In genomic region chr5:72468606-72469005, GRCh38 we compare ENCODE assay signal across 1 cellular context.
TF ChIP-seq lines count a peak whose summit lies in the region.

No MANE protein-coding gene starts in this region.

TF ChIP-seq in K562, 482 proteins besides CTCF, POLR2A, EP300 and RAD21 (continued from another document and continues in another):
- TF ChIP-seq, protein P1, sequence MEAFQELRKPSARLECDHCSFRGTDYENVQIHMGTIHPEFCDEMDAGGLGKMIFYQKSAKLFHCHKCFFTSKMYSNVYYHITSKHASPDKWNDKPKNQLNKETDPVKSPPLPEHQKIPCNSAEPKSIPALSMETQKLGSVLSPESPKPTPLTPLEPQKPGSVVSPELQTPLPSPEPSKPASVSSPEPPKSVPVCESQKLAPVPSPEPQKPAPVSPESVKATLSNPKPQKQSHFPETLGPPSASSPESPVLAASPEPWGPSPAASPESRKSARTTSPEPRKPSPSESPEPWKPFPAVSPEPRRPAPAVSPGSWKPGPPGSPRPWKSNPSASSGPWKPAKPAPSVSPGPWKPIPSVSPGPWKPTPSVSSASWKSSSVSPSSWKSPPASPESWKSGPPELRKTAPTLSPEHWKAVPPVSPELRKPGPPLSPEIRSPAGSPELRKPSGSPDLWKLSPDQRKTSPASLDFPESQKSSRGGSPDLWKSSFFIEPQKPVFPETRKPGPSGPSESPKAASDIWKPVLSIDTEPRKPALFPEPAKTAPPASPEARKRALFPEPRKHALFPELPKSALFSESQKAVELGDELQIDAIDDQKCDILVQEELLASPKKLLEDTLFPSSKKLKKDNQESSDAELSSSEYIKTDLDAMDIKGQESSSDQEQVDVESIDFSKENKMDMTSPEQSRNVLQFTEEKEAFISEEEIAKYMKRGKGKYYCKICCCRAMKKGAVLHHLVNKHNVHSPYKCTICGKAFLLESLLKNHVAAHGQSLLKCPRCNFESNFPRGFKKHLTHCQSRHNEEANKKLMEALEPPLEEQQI (IDR thresholded peaks at IDR 0.05) = peak; percentile 34; the same call in 1 of the 2 replicates
- TF ChIP-seq NR2C1 (IDR thresholded peaks at IDR 0.05) = no peak
- TF ChIP-seq NR2C1 (tag; IDR thresholded peaks at IDR 0.05) = peak; percentile 49; the same call in 1 of the 2 replicates
- TF ChIP-seq, protein P2, sequence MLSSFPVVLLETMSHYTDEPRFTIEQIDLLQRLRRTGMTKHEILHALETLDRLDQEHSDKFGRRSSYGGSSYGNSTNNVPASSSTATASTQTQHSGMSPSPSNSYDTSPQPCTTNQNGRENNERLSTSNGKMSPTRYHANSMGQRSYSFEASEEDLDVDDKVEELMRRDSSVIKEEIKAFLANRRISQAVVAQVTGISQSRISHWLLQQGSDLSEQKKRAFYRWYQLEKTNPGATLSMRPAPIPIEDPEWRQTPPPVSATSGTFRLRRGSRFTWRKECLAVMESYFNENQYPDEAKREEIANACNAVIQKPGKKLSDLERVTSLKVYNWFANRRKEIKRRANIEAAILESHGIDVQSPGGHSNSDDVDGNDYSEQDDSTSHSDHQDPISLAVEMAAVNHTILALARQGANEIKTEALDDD (IDR thresholded peaks at IDR 0.05) = peak; percentile 73
- no peak for TF ChIP-seq KLF16 (IDR thresholded peaks at IDR 0.05)
- TF ChIP-seq MAFK (IDR thresholded peaks at IDR 0.05; ENCODE audit: low read length) = peak; percentile 62; the same call in 1 of the 2 replicates
- TF ChIP-seq PRDM10 (IDR thresholded peaks at IDR 0.05; ENCODE audit: partially characterized antibody) = no peak
- TF ChIP-seq, protein P3, sequence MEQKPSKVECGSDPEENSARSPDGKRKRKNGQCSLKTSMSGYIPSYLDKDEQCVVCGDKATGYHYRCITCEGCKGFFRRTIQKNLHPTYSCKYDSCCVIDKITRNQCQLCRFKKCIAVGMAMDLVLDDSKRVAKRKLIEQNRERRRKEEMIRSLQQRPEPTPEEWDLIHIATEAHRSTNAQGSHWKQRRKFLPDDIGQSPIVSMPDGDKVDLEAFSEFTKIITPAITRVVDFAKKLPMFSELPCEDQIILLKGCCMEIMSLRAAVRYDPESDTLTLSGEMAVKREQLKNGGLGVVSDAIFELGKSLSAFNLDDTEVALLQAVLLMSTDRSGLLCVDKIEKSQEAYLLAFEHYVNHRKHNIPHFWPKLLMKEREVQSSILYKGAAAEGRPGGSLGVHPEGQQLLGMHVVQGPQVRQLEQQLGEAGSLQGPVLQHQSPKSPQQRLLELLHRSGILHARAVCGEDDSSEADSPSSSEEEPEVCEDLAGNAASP (IDR thresholded peaks at IDR 0.05) = no peak
- TF ChIP-seq EHMT2 (IDR thresholded peaks at IDR 0.05) = 0 out of 2 replicates have a peak, but pooled peaks have one; percentile 50
- no peak for TF ChIP-seq NR2C2 (CRISPR knock-in tag; IDR thresholded peaks at IDR 0.05)
- peak; percentile 79 for TF ChIP-seq NR2C2 (tag; IDR thresholded peaks at IDR 0.05)
- TF ChIP-seq GATAD2B (IDR thresholded peaks at IDR 0.05; ENCODE audit: borderline replicate concordance) = 0 out of 2 replicates have a peak, but pooled peaks have one; percentile 34
- peak; percentile 76 for TF ChIP-seq POLR2H (tag; IDR thresholded peaks at IDR 0.05; ENCODE audit: low read depth)
- 0 out of 2 replicates have a peak, but pooled peaks have one; percentile 12 for TF ChIP-seq CBFA2T2 (conservative IDR thresholded peaks at IDR 0.05)
- TF ChIP-seq NFE2 (IDR thresholded peaks at IDR 0.05; ENCODE audit: low read depth) = peak; percentile 93
- TF ChIP-seq C11orf30 (IDR thresholded peaks at IDR 0.05; ENCODE audit: low read depth) = peak; percentile 84
- TF ChIP-seq ADNP (tag; IDR thresholded peaks at IDR 0.05) = 0 out of 2 replicates have a peak, but pooled peaks have one; percentile 66
- TF ChIP-seq L3MBTL2 (IDR thresholded peaks at IDR 0.05) = peak; percentile 46; the same call in 1 of the 2 replicates
- no peak for TF ChIP-seq CBX3 (IDR thresholded peaks at IDR 0.05; ENCODE audit: borderline replicate concordance in 1 of 2, low read length in 2 of 2)
- TF ChIP-seq, protein P4, sequence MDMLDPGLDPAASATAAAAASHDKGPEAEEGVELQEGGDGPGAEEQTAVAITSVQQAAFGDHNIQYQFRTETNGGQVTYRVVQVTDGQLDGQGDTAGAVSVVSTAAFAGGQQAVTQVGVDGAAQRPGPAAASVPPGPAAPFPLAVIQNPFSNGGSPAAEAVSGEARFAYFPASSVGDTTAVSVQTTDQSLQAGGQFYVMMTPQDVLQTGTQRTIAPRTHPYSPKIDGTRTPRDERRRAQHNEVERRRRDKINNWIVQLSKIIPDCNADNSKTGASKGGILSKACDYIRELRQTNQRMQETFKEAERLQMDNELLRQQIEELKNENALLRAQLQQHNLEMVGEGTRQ (CRISPR knock-in tag; IDR thresholded peaks at IDR 0.05) = peak; percentile 67
- TF ChIP-seq ZNF408 (CRISPR knock-in tag; IDR thresholded peaks at IDR 0.05; ENCODE audit: low read depth) = no peak
- TF ChIP-seq ZNF584 (CRISPR knock-in tag; IDR thresholded peaks at IDR 0.05; ENCODE audit: low read depth) = no peak
- TF ChIP-seq BACH1 (tag; IDR thresholded peaks at IDR 0.05) = peak; percentile 50; the same call in 1 of the 2 replicates
- TF ChIP-seq XRCC4 (IDR thresholded peaks at IDR 0.05; ENCODE audit: extremely low read depth, insufficient read depth, insufficient read length) = no peak
- peak; percentile 28; the same call in 1 of the 2 replicates for TF ChIP-seq BHLHE40 (IDR thresholded peaks at IDR 0.05; ENCODE audit: low read length)
- no peak for TF ChIP-seq LCOR (CRISPR knock-in tag; IDR thresholded peaks at IDR 0.05)
- TF ChIP-seq HOMEZ (CRISPR knock-in tag; IDR thresholded peaks at IDR 0.05) = no peak
- TF ChIP-seq ZNF384 (IDR thresholded peaks at IDR 0.05; ENCODE audit: low read depth, low read length) = no peak
- TF ChIP-seq, protein P5, sequence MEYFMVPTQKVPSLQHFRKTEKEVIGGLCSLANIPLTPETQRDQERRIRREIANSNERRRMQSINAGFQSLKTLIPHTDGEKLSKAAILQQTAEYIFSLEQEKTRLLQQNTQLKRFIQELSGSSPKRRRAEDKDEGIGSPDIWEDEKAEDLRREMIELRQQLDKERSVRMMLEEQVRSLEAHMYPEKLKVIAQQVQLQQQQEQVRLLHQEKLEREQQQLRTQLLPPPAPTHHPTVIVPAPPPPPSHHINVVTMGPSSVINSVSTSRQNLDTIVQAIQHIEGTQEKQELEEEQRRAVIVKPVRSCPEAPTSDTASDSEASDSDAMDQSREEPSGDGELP (CRISPR knock-in tag; IDR thresholded peaks at IDR 0.05; ENCODE audit: borderline replicate concordance) = peak; percentile 25; the same call in 1 of the 2 replicates
- TF ChIP-seq MCM2 (IDR thresholded peaks at IDR 0.05; ENCODE audit: low read depth) = no peak
- TF ChIP-seq PTRF (tag; IDR thresholded peaks at IDR 0.05) = no peak
- no peak for TF ChIP-seq ZNF311 (CRISPR knock-in tag; IDR thresholded peaks at IDR 0.05)
- no peak for TF ChIP-seq SPI1 (IDR thresholded peaks at IDR 0.05; ENCODE audit: borderline replicate concordance, low read depth, low read length)
- TF ChIP-seq ETV1 (tag; conservative IDR thresholded peaks at IDR 0.05; ENCODE audit: low read depth) = peak; percentile 69
- TF ChIP-seq ZNF217 (CRISPR knock-in tag; IDR thresholded peaks at IDR 0.05) = no peak
- no peak for TF ChIP-seq THRB (CRISPR knock-in tag; conservative IDR thresholded peaks at IDR 0.05)
- 0 out of 2 replicates have a peak, but pooled peaks have one; percentile 38 for TF ChIP-seq DMBX1 (CRISPR knock-in tag; IDR thresholded peaks at IDR 0.05; ENCODE audit: borderline replicate concordance)
- 0 out of 2 replicates have a peak, but pooled peaks have one; percentile 61 for TF ChIP-seq ZNF589 (CRISPR knock-in tag; IDR thresholded peaks at IDR 0.05; ENCODE audit: low read depth)
- 0 out of 2 replicates have a peak, but pooled peaks have one; percentile 15 for TF ChIP-seq ZNF175 (CRISPR knock-in tag; IDR thresholded peaks at IDR 0.05; ENCODE audit: low read depth)
- peak; percentile 14; the same call in 1 of the 2 replicates for TF ChIP-seq SMARCE1 (IDR thresholded peaks at IDR 0.05)
- TF ChIP-seq LEF1 (IDR thresholded peaks at IDR 0.05) = peak; percentile 47; the same call in 1 of the 2 replicates
- TF ChIP-seq ZNF436 (CRISPR knock-in tag; IDR thresholded peaks at IDR 0.05) = no peak
- TF ChIP-seq TRIM24 (IDR thresholded peaks at IDR 0.05) = peak in 1 of 2 experiments; percentile 35; a peak in 1 of 4 replicates
- TF ChIP-seq SMARCA4 (IDR thresholded peaks at IDR 0.05) = peak; percentile 68
- no peak for TF ChIP-seq ZSCAN32 (CRISPR knock-in tag; IDR thresholded peaks at IDR 0.05)
- TF ChIP-seq ZKSCAN8 (CRISPR knock-in tag; IDR thresholded peaks at IDR 0.05) = peak; percentile 39; the same call in 1 of the 2 replicates
- peak; percentile 77 for TF ChIP-seq ZNF316 (IDR thresholded peaks at IDR 0.05)
- TF ChIP-seq, protein P6, sequence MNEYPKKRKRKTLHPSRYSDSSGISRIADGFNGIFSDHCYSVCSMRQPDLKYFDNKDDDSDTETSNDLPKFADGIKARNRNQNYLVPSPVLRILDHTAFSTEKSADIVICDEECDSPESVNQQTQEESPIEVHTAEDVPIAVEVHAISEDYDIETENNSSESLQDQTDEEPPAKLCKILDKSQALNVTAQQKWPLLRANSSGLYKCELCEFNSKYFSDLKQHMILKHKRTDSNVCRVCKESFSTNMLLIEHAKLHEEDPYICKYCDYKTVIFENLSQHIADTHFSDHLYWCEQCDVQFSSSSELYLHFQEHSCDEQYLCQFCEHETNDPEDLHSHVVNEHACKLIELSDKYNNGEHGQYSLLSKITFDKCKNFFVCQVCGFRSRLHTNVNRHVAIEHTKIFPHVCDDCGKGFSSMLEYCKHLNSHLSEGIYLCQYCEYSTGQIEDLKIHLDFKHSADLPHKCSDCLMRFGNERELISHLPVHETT (CRISPR knock-in tag; conservative IDR thresholded peaks at IDR 0.05 in 1 of 2, IDR thresholded peaks at IDR 0.05 in 1 of 2) = peak in 1 of 2 experiments; percentile 56; a peak in 2 of 4 replicates
- no peak for TF ChIP-seq HNRNPK (IDR thresholded peaks at IDR 0.05; ENCODE audit: low read depth, low read length, poor library complexity, severe bottlenecking)
- TF ChIP-seq NR3C1 (CRISPR knock-in tag; IDR thresholded peaks at IDR 0.05) = no peak
- no peak for TF ChIP-seq CBX5 (IDR thresholded peaks at IDR 0.05; ENCODE audit: borderline replicate concordance, low read depth)
- TF ChIP-seq FOXM1 (IDR thresholded peaks at IDR 0.05; ENCODE audit: low read depth) = 0 out of 2 replicates have a peak, but pooled peaks have one; percentile 52
- no peak for TF ChIP-seq FOXM1 (CRISPR knock-in tag; IDR thresholded peaks at IDR 0.05; ENCODE audit: low read depth)
- TF ChIP-seq RAD51 (IDR thresholded peaks at IDR 0.05; ENCODE audit: borderline replicate concordance, low read depth) = peak; percentile 69
- peak; percentile 44; the same call in 1 of the 2 replicates for TF ChIP-seq GABPA (tag; conservative IDR thresholded peaks at IDR 0.05; ENCODE audit: low read depth)
- peak; percentile 81 for TF ChIP-seq MAFG (tag; conservative IDR thresholded peaks at IDR 0.05)
- TF ChIP-seq DPF2 (IDR thresholded peaks at IDR 0.05) = peak; percentile 65
